ENCODE assay signal across 1 cellular context in the genomic region with DNA sequence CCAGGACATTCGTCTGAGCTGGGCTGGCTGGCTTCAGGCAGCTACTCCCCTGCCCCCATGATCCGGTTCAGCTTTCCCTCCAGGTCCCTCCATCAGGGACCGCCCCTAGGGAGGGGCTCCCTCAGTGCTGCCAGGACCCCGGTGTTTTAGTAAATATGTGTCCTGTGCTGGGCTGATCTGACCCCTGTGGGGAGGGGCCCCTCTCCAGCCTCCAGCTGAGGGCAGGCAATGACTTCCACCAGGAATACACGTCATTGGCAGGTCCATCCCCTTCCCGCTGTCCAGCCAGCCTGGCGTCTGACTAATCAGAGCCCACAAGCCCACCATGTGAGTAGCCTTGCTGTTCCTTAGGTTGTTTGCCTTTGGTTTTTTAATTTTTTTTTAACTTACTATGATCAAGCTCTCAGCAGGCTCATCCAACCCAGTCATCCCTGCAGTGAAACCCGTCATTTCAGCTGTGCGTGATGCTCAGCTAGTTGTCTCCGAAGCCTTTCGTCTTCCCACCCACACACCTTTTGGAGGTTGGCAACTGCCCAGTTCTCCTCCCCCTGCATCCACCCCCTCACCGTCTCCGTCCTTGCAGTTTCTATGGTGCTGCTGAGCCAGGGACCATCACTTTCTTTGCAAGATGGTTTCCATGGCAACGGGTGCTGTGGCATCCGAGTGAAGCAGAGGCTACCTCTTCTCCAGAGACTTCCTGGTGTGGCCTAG.
TF ChIP-seq lines count a peak whose summit lies in the region.

No MANE protein-coding gene starts in this region.

TF ChIP-seq in GM23338, 12 proteins besides CTCF, POLR2A, EP300 and RAD21 (continued from another document):
- TF ChIP-seq, protein P1, sequence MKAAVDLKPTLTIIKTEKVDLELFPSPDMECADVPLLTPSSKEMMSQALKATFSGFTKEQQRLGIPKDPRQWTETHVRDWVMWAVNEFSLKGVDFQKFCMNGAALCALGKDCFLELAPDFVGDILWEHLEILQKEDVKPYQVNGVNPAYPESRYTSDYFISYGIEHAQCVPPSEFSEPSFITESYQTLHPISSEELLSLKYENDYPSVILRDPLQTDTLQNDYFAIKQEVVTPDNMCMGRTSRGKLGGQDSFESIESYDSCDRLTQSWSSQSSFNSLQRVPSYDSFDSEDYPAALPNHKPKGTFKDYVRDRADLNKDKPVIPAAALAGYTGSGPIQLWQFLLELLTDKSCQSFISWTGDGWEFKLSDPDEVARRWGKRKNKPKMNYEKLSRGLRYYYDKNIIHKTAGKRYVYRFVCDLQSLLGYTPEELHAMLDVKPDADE (IDR thresholded peaks at IDR 0.05): no peak
TF ChIP-seq in GM23338: peak in this region for 0.
